In genomic region chr6:130018830-130019795, GRCh38 we compare ENCODE assay signal across 1 cellular context.
TF ChIP-seq lines count a peak whose summit lies in the region.

No MANE protein-coding gene starts in this region.

TF ChIP-seq in HCT116, 20 proteins besides CTCF, POLR2A, EP300 and RAD21 (continued from another document):
- TF ChIP-seq REST (IDR thresholded peaks at IDR 0.05; ENCODE audit: low read depth): no peak
- TF ChIP-seq SP1 (IDR thresholded peaks at IDR 0.05; ENCODE audit: low read depth): no peak
- peak; percentile 31; the same call in 1 of the 2 replicates for TF ChIP-seq SIN3A (IDR thresholded peaks at IDR 0.05; ENCODE audit: low read depth)
- no peak for TF ChIP-seq FOSL1 (IDR thresholded peaks at IDR 0.05; ENCODE audit: low read depth)
- no peak for TF ChIP-seq TCF7L2 (IDR thresholded peaks at IDR 0.05; ENCODE audit: borderline replicate concordance, extremely low read depth, insufficient read depth, insufficient read length)
- no peak for TF ChIP-seq EGR1 (IDR thresholded peaks at IDR 0.05; ENCODE audit: low read depth)
- TF ChIP-seq ZFX (IDR thresholded peaks at IDR 0.05): peak; percentile 67
- TF ChIP-seq CEBPB (IDR thresholded peaks at IDR 0.05; ENCODE audit: low read depth): no peak
- no peak for TF ChIP-seq ZNF274 (IDR thresholded peaks at IDR 0.05; ENCODE audit: low read depth, low read length)
- TF ChIP-seq JUND (IDR thresholded peaks at IDR 0.05): no peak
- TF ChIP-seq POLR2AphosphoS5 (IDR thresholded peaks at IDR 0.05; ENCODE audit: low read depth, low read length): no peak
- TF ChIP-seq, protein P1, sequence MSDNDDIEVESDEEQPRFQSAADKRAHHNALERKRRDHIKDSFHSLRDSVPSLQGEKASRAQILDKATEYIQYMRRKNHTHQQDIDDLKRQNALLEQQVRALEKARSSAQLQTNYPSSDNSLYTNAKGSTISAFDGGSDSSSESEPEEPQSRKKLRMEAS (IDR thresholded peaks at IDR 0.05): 0 out of 2 replicates have a peak, but pooled peaks have one; percentile 1
